Comparison of ENCODE assay signal across 20 cellular contexts in genomic region chr11:125637840-125638239, GRCh38. TPM values are rescaled to one million over a fixed set of nuclear protein-coding genes. Genes with fewer than 3 reads are reported as not detected.
DNase-seq lines count a peak whose midpoint lies in the region; ATAC-seq and TF ChIP-seq lines count a peak whose summit lies in the region.
"Had no signal": no experiment of that assay in that cellular context is flagged by ENCODE, and none has a peak within 500 bp of the region (broad histone marks: within the 10 kb centered on the region; RNA-seq: fewer than 3 reads in every experiment).

No MANE protein-coding gene starts in this region.

- in situ Hi-C loops in ACHN (cut with HindIII; ENCODE audit: low pct_ligation_motif_present, low pct_unique_long_range_greater_than_20kb, low sequenced_read_pairs): no loop called here

- H3K36me3 ChIP-seq in OCI-LY3 (replicated peaks; ENCODE audit: low read depth, low read length) (peaks cover 70% of the 10 kb centered on the region), right atrium auricular region (no peaks in the 10 kb centered on the region)

- ATAC-seq in HG03045 (IDR thresholded peaks at IDR 0.05; ENCODE audit: unreplicated experiment): no peak

- no peak overlapping the region for H3K4me3 ChIP-seq in OCI-LY3 (ENCODE audit: low read length)
- no peak overlapping the region for H3K4me3 ChIP-seq in epithelial cell of proximal tubule (ENCODE audit: low read depth, low read length)
- no peak overlapping the region for H3K4me3 ChIP-seq in right atrium auricular region

- TF ChIP-seq CTCF in OCI-LY3 (IDR thresholded peaks at IDR 0.05; ENCODE audit: low read depth, low read length) (peak; percentile 19; the same call in 1 of the 2 replicates), epithelial cell of proximal tubule (conservative IDR thresholded peaks at IDR 0.05; ENCODE audit: low read depth, low read length) (peak; percentile 17), right atrium auricular region (IDR thresholded peaks at IDR 0.05) (no peak)

- peak; percentile 59 for DNase-seq in ACHN
- peak; percentile 12 for DNase-seq in ELR (ENCODE audit: low read depth)
- DNase-seq in epithelial cell of proximal tubule (ENCODE audit: low read depth): no peak
- no peak for DNase-seq in germinal center (ENCODE audit: low spot score)
- DNase-seq in right atrium auricular region (ENCODE audit: low spot score): no peak
- DNase-seq in activated T-cell treated with anti-CD3 and anti-CD28 coated beads, Interleukin-2, amount 50 U/mL, for 1 hour: no peak
- DNase-seq: CD4-positive, alpha-beta memory T cell; DND-41; GF-D8; HFFc6; NCI-H1092 treated with DMSO at 0.1 percent for 48 hours; NCI-H2081 treated with DMSO at 0.1 percent for 48 hours; NCI-H510A treated with DMSO at 0.1 percent for 48 hours; NCI-H82; SHP77; T-helper 2 cell had no signal

- no peaks in the 10 kb centered on the region for H4K20me1 ChIP-seq in OCI-LY3 (ENCODE audit: insufficient read depth, low read length)

- H3K9ac ChIP-seq in OCI-LY3 (ENCODE audit: low read length): no peak overlapping the region

- H3K27ac ChIP-seq in OCI-LY3 (ENCODE audit: low read length): no peak overlapping the region
- no peak overlapping the region for H3K27ac ChIP-seq in right atrium auricular region

- H2AFZ ChIP-seq in OCI-LY3 (ENCODE audit: low read depth, low read length): no peak overlapping the region

- no peak overlapping the region for H3K4me2 ChIP-seq in OCI-LY3 (ENCODE audit: low read length)

- H3K9me3 ChIP-seq in OCI-LY3 (ENCODE audit: insufficient read depth, low read length): no peaks in the 10 kb centered on the region
- H3K9me3 ChIP-seq in right atrium auricular region: no peaks in the 10 kb centered on the region

- H3K27me3 ChIP-seq in OCI-LY3 (ENCODE audit: low read depth, low read length): no peaks in the 10 kb centered on the region
- H3K27me3 ChIP-seq in right atrium auricular region: no peaks in the 10 kb centered on the region

- peaks cover 25% of the 10 kb centered on the region for H3K79me2 ChIP-seq in OCI-LY3 (ENCODE audit: low read length)

- H3K4me1 ChIP-seq in OCI-LY3 (ENCODE audit: low read length): no peaks in the 10 kb centered on the region
- H3K4me1 ChIP-seq in right atrium auricular region: no peaks in the 10 kb centered on the region

RNA-seq across cellular contexts. Expression of gene CHEK1, which starts 12.9 kb away (rescaled TPM):
- total RNA-seq in epithelial cell of proximal tubule (43.2 and 48.9 TPM in 2 replicates), right atrium auricular region (under 1 TPM; 0.59 to 0.89 TPM)

RNA-seq across cellular contexts. Expression of gene ACRV1, which starts 42.8 kb away (rescaled TPM):
- total RNA-seq in epithelial cell of proximal tubule (not detected in 2 replicates), right atrium auricular region (not detected)
- total RNA-seq: CD4-positive, alpha-beta memory T cell; H4; HFFc6; HT1080 had no signal

RNA-seq across cellular contexts. Expression of gene STT3A, which starts 45.2 kb away (rescaled TPM):
- 170 and 190 TPM in 2 replicates for total RNA-seq in epithelial cell of proximal tubule
- 10 to 100 TPM; 51.7 to 69.7 TPM for total RNA-seq in right atrium auricular region

Comparison
In these comparisons a context has a peak if more than half of its experiments do, and no peak if none do; other contexts are left out.
1. DNase-seq: peak in ACHN (single experiment) and ELR (single experiment); none in epithelial cell of proximal tubule (single experiment), germinal center (single experiment), right atrium auricular region (single experiment) and activated T-cell treated with anti-CD3 and anti-CD28 coated beads, Interleukin-2, amount 50 U/mL, for 1 hour (single experiment).
2. CTCF ChIP-seq: peak in OCI-LY3 (single experiment) and epithelial cell of proximal tubule (single experiment); none in right atrium auricular region (0 of 2).
3. RNA of gene CHEK1, which starts 12.9 kb away (total RNA-seq): 43.2 to 48.9 TPM in epithelial cell of proximal tubule; 0.59 to 0.89 TPM in right atrium auricular region; every median in the first group is over 10 times any median in the second.